ENCODE assay signal across 31 cellular contexts in the genomic region with DNA sequence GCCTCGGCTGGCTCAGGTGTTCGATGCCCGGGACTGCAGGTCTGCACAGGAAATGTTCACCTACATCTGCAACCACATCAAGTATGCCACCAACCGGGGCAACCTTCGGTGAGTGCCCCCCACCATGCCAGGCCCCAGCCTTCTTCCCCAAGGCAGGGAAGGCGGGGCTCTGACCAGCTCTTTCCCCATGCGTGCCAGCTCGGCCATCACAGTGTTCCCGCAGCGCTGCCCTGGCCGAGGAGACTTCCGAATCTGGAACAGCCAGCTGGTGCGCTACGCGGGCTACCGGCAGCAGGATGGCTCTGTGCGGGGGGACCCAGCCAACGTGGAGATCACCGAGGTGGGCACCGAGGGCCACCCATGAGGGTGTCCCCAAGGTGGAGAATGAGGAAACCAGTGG. TPM values are rescaled to one million over a fixed set of nuclear protein-coding genes. Genes with fewer than 3 reads are reported as not detected.
"Had no signal": no experiment of that assay in that cellular context is flagged by ENCODE, and none has a peak within 500 bp of the region (broad histone marks: within the 10 kb centered on the region; RNA-seq: fewer than 3 reads in every experiment).

No MANE protein-coding gene starts in this region.

- H3K27me3 ChIP-seq: brain microvascular endothelial cell, ovary, uterus had no signal

- H3K4me1 ChIP-seq: uterus had no signal

- H3K4me1 Mint-ChIP-seq: endodermal cell had no signal

- H3K27ac ChIP-seq: brain microvascular endothelial cell, neutrophil, ovary, skin epidermis, uterus, VCaP had no signal

- H3K36me3 Mint-ChIP-seq: mesothelial cell of epicardium; stimulated activated memory B cell treated with anti-CD40 and anti-IgM and Interleukin-4, amounts not matched to agents 10 μg/mL and 1 μg/mL and 100 μg/mL, for 72 hours; type B pancreatic cell had no signal

- H3K27me3 Mint-ChIP-seq: activated CD4-positive, alpha-beta memory T cell treated with anti-CD3 and anti-CD28 coated beads, Interleukin-2, amount 10 ng/mL, durations not matched to agents 7 days and 5 days; naive thymus-derived CD4-positive, alpha-beta T cell; stimulated activated naive CD8-positive, alpha-beta T cell treated with anti-CD3 and anti-CD28 coated beads, Interleukin-15, amount 100 ng/mL, for 72 hours had no signal

- H3K36me3 ChIP-seq: brain microvascular endothelial cell, neutrophil, ovary, uterus had no signal

- H3K27ac Mint-ChIP-seq: activated CD4-positive, alpha-beta memory T cell treated with anti-CD3 and anti-CD28 coated beads, Interleukin-2, amount 10 ng/mL, durations not matched to agents 7 days and 5 days; activated T-helper 2 cell treated with anti-CD3 and anti-CD28 coated beads, Interferon-gamma antibody, Interleukin-2, Interleukin-4, amounts not matched to agents 10 μg/mL and 5 μg/mL and 100 μg/mL, durations not matched to agents 14 hours and 24 hours and 36 hours; endodermal cell; progenitor cell of endocrine pancreas; stimulated activated memory B cell treated with anti-CD40 and anti-IgM and Interleukin-4, amounts not matched to agents 10 μg/mL and 1 μg/mL and 100 μg/mL, for 72 hours; type B pancreatic cell had no signal

- H3K4me3 ChIP-seq: ovary, skin epidermis, uterus had no signal

- H3K9me3 ChIP-seq: neutrophil, ovary, uterus had no signal

- DNase-seq: activated CD4-positive, alpha-beta memory T cell treated with anti-CD3 and anti-CD28 coated beads, Interleukin-2, amount 10 ng/mL, durations not matched to agents 7 days and 5 days; activated CD4-positive, alpha-beta T cell treated with anti-CD3 and anti-CD28 coated beads for 48 hours; activated naive CD4-positive, alpha-beta T cell treated with Interleukin-2 at 50 U/mL for 16 hours; activated T-cell treated with anti-CD3 and anti-CD28 coated beads, Interleukin-2, amount 50 U/mL, for 4 hours; amniotic stem cell; brain microvascular endothelial cell; cortex of kidney; foreskin fibroblast; head of caudate nucleus; hippocampal formation; left colon; mammary epithelial cell; naive thymus-derived CD4-positive, alpha-beta T cell; ovary; stimulated activated CD4-positive, alpha-beta T cell treated with anti-CD3 and anti-CD28 coated beads, Interleukin-4, amount 100 ng/mL, for 4 hours; stimulated activated CD8-positive, alpha-beta memory T cell treated with anti-CD3 and anti-CD28 coated beads, Interleukin-4, amount 100 ng/mL, for 48 hours; stimulated activated naive CD8-positive, alpha-beta T cell treated with anti-CD3 and anti-CD28 coated beads, Interleukin-15, amount 100 ng/mL, for 72 hours; substantia nigra; T-helper 9 cell; uterus had no signal

- H3K9me3 Mint-ChIP-seq: activated CD4-positive, alpha-beta memory T cell treated with anti-CD3 and anti-CD28 coated beads, Interleukin-2, amount 10 ng/mL, durations not matched to agents 7 days and 5 days; activated T-cell treated with anti-CD3 and anti-CD28 coated beads, Interleukin-2, amount 50 U/mL, for 4 hours; activated T-helper 2 cell treated with anti-CD3 and anti-CD28 coated beads, Interferon-gamma antibody, Interleukin-2, Interleukin-4, amounts not matched to agents 10 μg/mL and 5 μg/mL and 100 μg/mL, durations not matched to agents 14 hours and 24 hours and 36 hours; endodermal cell; mesothelial cell of epicardium; stimulated activated memory B cell treated with anti-CD40 and anti-IgM and Interleukin-4, amounts not matched to agents 10 μg/mL and 1 μg/mL and 100 μg/mL, for 72 hours; stimulated activated naive CD8-positive, alpha-beta T cell treated with anti-CD3 and anti-CD28 coated beads, Interleukin-15, amount 100 ng/mL, for 72 hours; type B pancreatic cell had no signal

- H3K4me3 Mint-ChIP-seq: activated CD4-positive, alpha-beta memory T cell treated with anti-CD3 and anti-CD28 coated beads, Interleukin-2, amount 10 ng/mL, durations not matched to agents 7 days and 5 days; activated T-cell treated with anti-CD3 and anti-CD28 coated beads, Interleukin-2, amount 50 U/mL, for 4 hours; endodermal cell; mesothelial cell of epicardium; stimulated activated memory B cell treated with anti-CD40 and anti-IgM and Interleukin-4, amounts not matched to agents 10 μg/mL and 1 μg/mL and 100 μg/mL, for 72 hours; stimulated activated naive CD8-positive, alpha-beta T cell treated with anti-CD3 and anti-CD28 coated beads, Interleukin-15, amount 100 ng/mL, for 72 hours; type B pancreatic cell had no signal

RNA-seq across cellular contexts. Expression of gene NOS3, which starts 7.5 kb away (rescaled TPM):
- total RNA-seq: chondrocyte had no signal

RNA-seq across cellular contexts. Expression of gene KCNH2, which starts 20.2 kb away (rescaled TPM):
- polyA plus RNA-seq: mammary epithelial cell had no signal

RNA-seq across cellular contexts. Expression of gene ATG9B, which starts 26.0 kb away (rescaled TPM):
- total RNA-seq: liver had no signal

RNA-seq across cellular contexts. Expression of gene ASIC3, which starts 50.0 kb away (rescaled TPM):
- polyA plus RNA-seq: naive thymus-derived CD4-positive, alpha-beta T cell had no signal
